30 cellular contexts compared by ENCODE assay signal in the genomic region with DNA sequence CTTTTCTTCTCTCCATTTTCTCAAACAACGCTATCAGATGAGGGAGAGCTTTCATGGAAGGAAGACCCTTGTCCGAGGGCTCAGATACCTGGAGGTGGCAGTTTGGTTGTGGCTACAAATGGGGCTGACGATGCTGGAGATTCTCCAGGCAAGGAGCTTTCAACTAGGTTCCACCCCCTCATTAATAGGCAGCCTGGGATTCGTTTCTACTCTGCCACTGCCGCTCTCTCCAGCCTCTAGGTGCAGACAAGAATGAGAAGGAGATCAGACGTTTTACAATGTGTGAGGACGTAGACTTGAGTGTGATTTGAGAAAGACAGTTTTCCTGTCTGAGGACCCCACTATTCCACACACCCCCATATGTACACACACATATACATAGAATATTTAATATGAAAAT. TPM values are rescaled to one million over a fixed set of nuclear protein-coding genes. Genes with fewer than 3 reads are reported as not detected.
"Had no signal": no experiment of that assay in that cellular context is flagged by ENCODE, and none has a peak within 500 bp of the region (broad histone marks: within the 10 kb centered on the region; RNA-seq: fewer than 3 reads in every experiment).

No MANE protein-coding gene starts in this region.

- DNase-seq: dermis blood vessel endothelial cell; dorsolateral prefrontal cortex; effector CD8-positive, alpha-beta T cell; effector memory CD8-positive, alpha-beta T cell; foreskin keratinocyte; gastrocnemius medialis; glutamatergic neuron; heart right ventricle; hippocampal formation; left cardiac atrium; left lung; left ventricle myocardium superior; lower lobe of right lung; mesenchymal stem cell; midbrain; naive thymus-derived CD4-positive, alpha-beta T cell had no signal

- H3K27me3 ChIP-seq: dorsolateral prefrontal cortex, esophagus muscularis mucosa, foreskin keratinocyte, gastrocnemius medialis, heart right ventricle, left lung had no signal

- H3K4me3 ChIP-seq: coronary artery, dorsolateral prefrontal cortex, esophagus muscularis mucosa, gastrocnemius medialis, heart right ventricle, left lung, lower lobe of right lung had no signal

- H3K4me1 ChIP-seq: esophagus muscularis mucosa, foreskin keratinocyte, gastrocnemius medialis, heart right ventricle, left lung, lower lobe of right lung had no signal

- H3K36me3 ChIP-seq: esophagus muscularis mucosa, gastrocnemius medialis, heart right ventricle, left lung, lower lobe of right lung had no signal

- ATAC-seq: effector memory CD8-positive, alpha-beta T cell; foreskin keratinocyte; gastrocnemius medialis; heart right ventricle; left cardiac atrium; left lung; left ventricle myocardium superior; lower lobe of right lung; naive thymus-derived CD4-positive, alpha-beta T cell had no signal

- FAIRE-seq: colon, endothelial cell of umbilical vein, islet of Langerhans, keratinocyte had no signal

- H3K27ac ChIP-seq: coronary artery, dorsolateral prefrontal cortex, esophagus muscularis mucosa, foreskin keratinocyte, gastrocnemius medialis, heart right ventricle, left lung, lower lobe of right lung had no signal

- H3K9me3 ChIP-seq: esophagus muscularis mucosa, gastrocnemius medialis, heart right ventricle, left lung, lower lobe of right lung had no signal

RNA-seq across cellular contexts. Expression of a gene that starts 53.1 kb away (rescaled TPM):
- total RNA-seq: dermis blood vessel endothelial cell; endothelial cell of umbilical vein; epithelial cell of proximal tubule; fibroblast of lung; fibroblast of villous mesenchyme; foreskin keratinocyte; glomerular endothelial cell; left lung; lower leg skin; lower lobe of right lung; lung microvascular endothelial cell; mononuclear cell; naive thymus-derived CD4-positive, alpha-beta T cell had no signal
- polyA plus RNA-seq: endothelial cell of umbilical vein; esophagus; fibroblast of lung; foreskin keratinocyte; keratinocyte; naive thymus-derived CD4-positive, alpha-beta T cell had no signal
